12 cellular contexts compared by ENCODE assay signal in genomic region chr10:119316002-119316358, GRCh38.
DNase-seq lines count a peak whose midpoint lies in the region; ATAC-seq and TF ChIP-seq lines count a peak whose summit lies in the region.
"Had no signal": no experiment of that assay in that cellular context is flagged by ENCODE, and none has a peak within 500 bp of the region (broad histone marks: within the 10 kb centered on the region; RNA-seq: fewer than 3 reads in every experiment).

No MANE protein-coding gene starts in this region.

- H4K20me1 ChIP-seq in smooth muscle cell (ENCODE audit: low read depth), result no peaks in the 10 kb centered on the region

- peak overlapping the region; percentile 93 for H3K9ac ChIP-seq in smooth muscle cell (ENCODE audit: low read depth)

- intact Hi-C loops in activated CD4-positive, alpha-beta T cell treated with anti-CD3 and anti-CD28 coated beads, Interleukin-2, amount 10 ng/mL, durations not matched to agents 24 days and 14 days (cut with micrococcal nuclease), result no loop called here
- intact Hi-C loops in esophagus squamous epithelium (cut with DNase I) (no loop called here), upper lobe of right lung (cut with DNase I) (no loop called here), posterior vena cava (cut with DNase I) (loop anchor here in 1 of 2 donors (10.0 kb wide), 1 partner anchor 101 kb away; no protein-coding TSS in a partner anchor)

- DNase-seq in activated CD4-positive, alpha-beta T cell treated with anti-CD3 and anti-CD28 coated beads, Interleukin-2, amount 10 ng/mL, durations not matched to agents 24 days and 14 days, result no peak
- no peak for DNase-seq in activated CD4-positive, alpha-beta T cell treated with anti-CD3 and anti-CD28 coated beads, Interleukin-2, amount 50 U/mL, for 48 hours
- DNase-seq in Peyer's patch, result no peak
- no peak for DNase-seq in esophagus squamous epithelium (lab: John Stamatoyannopoulos, UW)
- no peak for DNase-seq in smooth muscle cell (lab: John Stamatoyannopoulos, UW; ENCODE audit: unreplicated experiment)
- no peak for DNase-seq in upper lobe of right lung
- DNase-seq in COLO668 (lab: John Stamatoyannopoulos, UW; ENCODE audit: unreplicated experiment), result no peak
- DNase-seq in posterior vena cava (ENCODE audit: low spot score), result no peak
- DNase-seq: cerebellar nuclear complex, GF-D8, midbrain, NCI-H524 had no signal

- WGBS in esophagus squamous epithelium, 2 donors, result 83 to 94% methylated on average over 1 to 2 of the region's 2 CpGs
- 95% methylated on average over 2 of the region's 2 CpGs for WGBS in smooth muscle cell (ENCODE audit: low lambda C conversion rate)

- H3F3A ChIP-seq in smooth muscle cell (ENCODE audit: low read depth), result peaks cover 9% of the 10 kb centered on the region

- H3K4me1 Mint-ChIP-seq in activated CD4-positive, alpha-beta T cell treated with anti-CD3 and anti-CD28 coated beads, Interleukin-2, amount 10 ng/mL, durations not matched to agents 24 days and 14 days, result peaks cover 52% of the 10 kb centered on the region

- peaks cover 4% of the 10 kb centered on the region for H3K27me3 Mint-ChIP-seq in activated CD4-positive, alpha-beta T cell treated with anti-CD3 and anti-CD28 coated beads, Interleukin-2, amount 10 ng/mL, durations not matched to agents 24 days and 14 days

- H3K4me1 ChIP-seq in Peyer's patch, result peaks cover 0 to 36% (median 20%) of the 10 kb centered on the region in 4 donors
- H3K4me1 ChIP-seq in esophagus squamous epithelium, result peaks cover 37 to 76% (median 65%) of the 10 kb centered on the region in 3 donors
- peaks cover 42% of the 10 kb centered on the region for H3K4me1 ChIP-seq in smooth muscle cell (ENCODE audit: low read depth)
- H3K4me1 ChIP-seq in upper lobe of right lung, result peaks cover 49% of the 10 kb centered on the region

- no peak for TF ChIP-seq CTCF in Peyer's patch (IDR thresholded peaks at IDR 0.05)
- no peak for TF ChIP-seq CTCF in esophagus squamous epithelium (IDR thresholded peaks at IDR 0.05)
- no peak for TF ChIP-seq CTCF in smooth muscle cell (IDR thresholded peaks at IDR 0.05; ENCODE audit: borderline replicate concordance, insufficient read depth, poor library complexity, severe bottlenecking)
- no peak for TF ChIP-seq CTCF in upper lobe of right lung (IDR thresholded peaks at IDR 0.05)

- H3K4me3 ChIP-seq in Peyer's patch (no peak overlapping the region), esophagus squamous epithelium (no peak overlapping the region), smooth muscle cell (no peak overlapping the region), upper lobe of right lung (no peak overlapping the region)

- H3K27ac ChIP-seq in Peyer's patch, result peak overlapping the region; percentile 1 to 78 (median 41)
- H3K27ac ChIP-seq in esophagus squamous epithelium, result peak overlapping the region; percentile 66 to 87 (median 84)
- peak overlapping the region; percentile 99 for H3K27ac ChIP-seq in smooth muscle cell (ENCODE audit: low read depth)
- no peak overlapping the region for H3K27ac ChIP-seq in upper lobe of right lung

- H3K9me3 Mint-ChIP-seq in activated CD4-positive, alpha-beta T cell treated with anti-CD3 and anti-CD28 coated beads, Interleukin-2, amount 10 ng/mL, durations not matched to agents 24 days and 14 days, result peaks cover 9% of the 10 kb centered on the region

- H3K4me2 ChIP-seq in smooth muscle cell, result peak overlapping the region; percentile 45

- no peak for TF ChIP-seq POLR2A in Peyer's patch (IDR thresholded peaks at IDR 0.05)
- no peak for TF ChIP-seq POLR2A in esophagus squamous epithelium (IDR thresholded peaks at IDR 0.05)

- H3K79me2 ChIP-seq in smooth muscle cell (ENCODE audit: low read depth), result no peaks in the 10 kb centered on the region

- H3K9me3 ChIP-seq in Peyer's patch (no peaks in the 10 kb centered on the region), esophagus squamous epithelium (no peaks in the 10 kb centered on the region), smooth muscle cell (replicated peaks; ENCODE audit: low read depth) (no peaks in the 10 kb centered on the region), upper lobe of right lung (no peaks in the 10 kb centered on the region)

- no peaks in the 10 kb centered on the region for H3K27me3 ChIP-seq in Peyer's patch
- H3K27me3 ChIP-seq in esophagus squamous epithelium, result no peaks in the 10 kb centered on the region
- no peaks in the 10 kb centered on the region for H3K27me3 ChIP-seq in smooth muscle cell (ENCODE audit: low read depth)
- no peaks in the 10 kb centered on the region for H3K27me3 ChIP-seq in upper lobe of right lung

- H3K27ac Mint-ChIP-seq in activated CD4-positive, alpha-beta T cell treated with anti-CD3 and anti-CD28 coated beads, Interleukin-2, amount 10 ng/mL, durations not matched to agents 24 days and 14 days, result peak overlapping the region; percentile 91

- ATAC-seq in upper lobe of right lung, result no peak

- H3K36me3 ChIP-seq in Peyer's patch (no peaks in the 10 kb centered on the region), esophagus squamous epithelium (no peaks in the 10 kb centered on the region), smooth muscle cell (ENCODE audit: low read depth) (no peaks in the 10 kb centered on the region), upper lobe of right lung (no peaks in the 10 kb centered on the region)

- H2AFZ ChIP-seq in smooth muscle cell (ENCODE audit: low read depth), result no peak overlapping the region

- peaks cover 22% of the 10 kb centered on the region for H3K36me3 Mint-ChIP-seq in activated CD4-positive, alpha-beta T cell treated with anti-CD3 and anti-CD28 coated beads, Interleukin-2, amount 10 ng/mL, durations not matched to agents 24 days and 14 days (ENCODE audit: low read depth)

- H3K4me3 Mint-ChIP-seq in activated CD4-positive, alpha-beta T cell treated with anti-CD3 and anti-CD28 coated beads, Interleukin-2, amount 10 ng/mL, durations not matched to agents 24 days and 14 days, result no peak overlapping the region
